ENCODE assay signal across 8 cellular contexts in genomic region chr20:4064118-4064962, GRCh38. TPM values are rescaled to one million over a fixed set of nuclear protein-coding genes. Genes with fewer than 3 reads are reported as not detected.
DNase-seq lines count a peak whose midpoint lies in the region; ATAC-seq, FAIRE-seq and TF ChIP-seq lines count a peak whose summit lies in the region.

No MANE protein-coding gene starts in this region.

- peaks cover 0 to 24% (median 3%) of the 10 kb centered on the region in 4 donors for H3K4me1 ChIP-seq in Peyer's patch

- ATAC-seq in esophagus mucosa, result peak; percentile 54
- no peak for ATAC-seq in HG03025 (IDR thresholded peaks at IDR 0.05; ENCODE audit: low FRiP score, unreplicated experiment)
- ATAC-seq in GM21529 (IDR thresholded peaks at IDR 0.05; ENCODE audit: unreplicated experiment), result no peak

- no peaks in the 10 kb centered on the region for H3K27me3 ChIP-seq in Peyer's patch

- no peaks in the 10 kb centered on the region for H3K36me3 ChIP-seq in Peyer's patch

- TF ChIP-seq POLR2A in H54 (IDR thresholded peaks at IDR 0.05; ENCODE audit: low read depth, low read length) (no peak), Peyer's patch (IDR thresholded peaks at IDR 0.05) (no peak)

- H3K27ac ChIP-seq in Peyer's patch, result peak overlapping the region; percentile 50 to 75 (median 59)

- FAIRE-seq in H54 (lab: Jason Lieb, UNC), result no peak

- DNase-seq in H54 (ENCODE audit: insufficient read length, low spot score), result peak; percentile 76
- DNase-seq in Peyer's patch, result peak; percentile 24 to 85 (median 84)
- peak; percentile 84 for DNase-seq in myocyte (ENCODE audit: low read depth)
- DNase-seq in T-helper 9 cell, result no peak
- no peak for DNase-seq in inferior parietal cortex (ENCODE audit: extremely low spot score)

- no peak for TF ChIP-seq CTCF in Peyer's patch (IDR thresholded peaks at IDR 0.05)

- no peak overlapping the region for H3K4me3 ChIP-seq in Peyer's patch

- H3K9me3 ChIP-seq in Peyer's patch, result no peaks in the 10 kb centered on the region

RNA-seq across cellular contexts. Expression of gene RNF24, which starts 49.0 kb away (rescaled TPM):
- total RNA-seq in Peyer's patch (1 to 10 TPM; 4.5 to 6.0 (median 5.7) TPM), esophagus mucosa (8.3 TPM), myocyte (15.4 and 18.6 TPM in 2 replicates)
- polyA plus RNA-seq in myocyte (2012), result 19.1 TPM

Comparison
In these comparisons a context has a peak if more than half of its experiments do, and no peak if none do; other contexts are left out.
1. DNase-seq: peak in H54 (single experiment), Peyer's patch (3 of 3) and myocyte (single experiment); none in T-helper 9 cell (single experiment) and inferior parietal cortex (single experiment).